ENCODE assay signal across 22 cellular contexts in the genomic region with DNA sequence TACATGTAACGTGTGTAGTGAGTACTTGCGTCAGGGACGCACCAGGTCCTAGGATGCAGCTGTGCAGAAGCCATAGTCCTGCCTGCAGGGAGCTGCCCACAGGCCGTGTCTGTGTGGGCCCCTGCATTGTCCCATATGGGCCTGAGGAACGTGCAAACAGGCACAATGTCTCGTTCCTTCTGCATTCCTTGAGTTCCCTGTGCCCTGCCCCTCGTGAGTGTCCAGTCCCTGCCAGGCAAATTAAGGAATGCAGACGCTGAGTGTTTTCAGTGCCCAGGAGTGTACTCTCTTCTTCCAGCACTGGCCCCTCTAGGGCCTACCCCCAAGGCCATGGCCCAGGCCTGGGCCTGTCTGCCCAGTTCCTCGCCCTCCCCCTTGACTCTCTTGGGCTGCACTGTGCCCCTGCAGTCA.
"Had no signal": no experiment of that assay in that cellular context is flagged by ENCODE, and none has a peak within 500 bp of the region (broad histone marks: within the 10 kb centered on the region; RNA-seq: fewer than 3 reads in every experiment).

No MANE protein-coding gene starts in this region.

- ATAC-seq: activated naive CD8-positive, alpha-beta T cell treated with anti-CD3 and anti-CD28 coated beads, Interleukin-2, amount 50 U/mL, for 24 hours; gastroesophageal sphincter; heart right ventricle; stimulated activated memory B cell treated with anti-CD40 and anti-IgM and Interleukin-4, amounts not matched to agents 10 μg/mL and 1 μg/mL and 100 μg/mL, for 72 hours had no signal

- H3K9me3 Mint-ChIP-seq: activated naive CD8-positive, alpha-beta T cell treated with anti-CD3 and anti-CD28 coated beads, Interleukin-2, amount 50 U/mL, for 24 hours; activated T-helper 1 cell treated with anti-CD3 and anti-CD28 coated beads, Interleukin-12 subunit alpha, Interleukin-12 subunit beta, Interleukin-2, Interleukin-4 antibody, amounts not matched to agents 30 ng/mL and 10 ng/mL and 1 ng/mL, durations not matched to agents 14 hours and 24 hours and 36 hours had no signal

- H3K4me3 Mint-ChIP-seq: activated naive CD8-positive, alpha-beta T cell treated with anti-CD3 and anti-CD28 coated beads, Interleukin-2, amount 50 U/mL, for 24 hours; activated T-helper 1 cell treated with anti-CD3 and anti-CD28 coated beads, Interleukin-12 subunit alpha, Interleukin-12 subunit beta, Interleukin-2, Interleukin-4 antibody, amounts not matched to agents 30 ng/mL and 10 ng/mL and 1 ng/mL, durations not matched to agents 14 hours and 24 hours and 36 hours; naive B cell; stimulated activated memory B cell treated with anti-CD40 and anti-IgM and Interleukin-4, amounts not matched to agents 10 μg/mL and 1 μg/mL and 100 μg/mL, for 72 hours had no signal

- H3K4me1 Mint-ChIP-seq: naive B cell; stimulated activated memory B cell treated with anti-CD40 and anti-IgM and Interleukin-4, amounts not matched to agents 10 μg/mL and 1 μg/mL and 100 μg/mL, for 72 hours had no signal

- H3K36me3 ChIP-seq: gastroesophageal sphincter, heart right ventricle, ovary, prostate gland, SJCRH30, transverse colon, WERI-Rb-1 had no signal

- H3K27ac Mint-ChIP-seq: activated naive CD8-positive, alpha-beta T cell treated with anti-CD3 and anti-CD28 coated beads, Interleukin-2, amount 50 U/mL, for 24 hours; activated T-helper 1 cell treated with anti-CD3 and anti-CD28 coated beads, Interleukin-12 subunit alpha, Interleukin-12 subunit beta, Interleukin-2, Interleukin-4 antibody, amounts not matched to agents 30 ng/mL and 10 ng/mL and 1 ng/mL, durations not matched to agents 14 hours and 24 hours and 36 hours; stimulated activated memory B cell treated with anti-CD40 and anti-IgM and Interleukin-4, amounts not matched to agents 10 μg/mL and 1 μg/mL and 100 μg/mL, for 72 hours had no signal

- H3K4me1 ChIP-seq: heart right ventricle, prostate gland, SJCRH30 had no signal

- H3K4me3 ChIP-seq: gastroesophageal sphincter, heart right ventricle, ovary, prostate gland, SJCRH30, skin epidermis, transverse colon had no signal

- H3K36me3 Mint-ChIP-seq: stimulated activated memory B cell treated with anti-CD40 and anti-IgM and Interleukin-4, amounts not matched to agents 10 μg/mL and 1 μg/mL and 100 μg/mL, for 72 hours had no signal

- H3K9me3 ChIP-seq: ovary, prostate gland, SJCRH30, transverse colon had no signal

- H3K27ac ChIP-seq: epithelial cell of prostate, gastroesophageal sphincter, heart right ventricle, ovary, prostate gland, SJCRH30, skin epidermis, transverse colon, WERI-Rb-1 had no signal

- DNase-seq: activated CD4-positive, alpha-beta T cell treated with anti-CD3 and anti-CD28 coated beads, Interleukin-2, amount 50 U/mL, for 4 hours; activated gamma-delta T cell; activated naive CD4-positive, alpha-beta T cell treated with anti-CD3 and anti-CD28 coated beads, Interleukin-2, amount 50 U/mL, for 16 hours; activated naive CD8-positive, alpha-beta T cell treated with anti-CD3 and anti-CD28 coated beads, Interleukin-2, amount 50 U/mL, for 24 hours; activated T-cell treated with anti-CD3 and anti-CD28 coated beads for 4 hours; cerebellar nuclear complex; cortex of kidney; heart right ventricle; kidney glomerular epithelial cell; mesenchymal stem cell; naive B cell; ovary; SJCRH30; T-helper 1 cell; transverse colon; WERI-Rb-1 had no signal

- H3K27me3 ChIP-seq: ovary, SJCRH30 had no signal
